8 cellular contexts compared by ENCODE assay signal in the genomic region with DNA sequence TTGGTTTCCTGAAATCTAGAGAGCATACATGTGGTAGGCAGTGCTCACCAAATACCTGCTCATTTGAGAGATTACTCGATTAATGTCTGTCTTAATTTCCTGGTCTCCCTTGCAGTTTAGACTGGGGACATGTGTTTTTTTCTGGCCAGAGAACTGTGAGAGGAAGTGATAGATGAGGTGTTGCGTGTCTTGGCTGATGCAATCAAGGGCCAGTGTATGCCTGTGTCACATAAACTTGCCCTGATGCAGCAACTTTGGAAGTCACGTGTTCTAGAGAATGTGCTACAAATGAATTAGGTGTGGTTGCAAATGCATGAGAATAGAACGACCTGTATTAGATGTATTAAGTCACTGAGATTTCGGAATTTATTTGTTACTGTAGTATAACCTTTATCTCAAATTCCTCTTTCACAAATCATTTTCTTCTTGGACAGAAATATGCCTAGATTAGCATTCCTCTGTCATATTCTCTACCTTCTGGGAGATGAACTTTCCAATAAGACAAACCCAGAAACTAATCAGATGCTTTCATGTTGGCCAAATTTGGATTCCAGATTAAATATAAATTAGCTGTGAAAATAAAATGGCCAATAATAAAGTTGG. TPM values are rescaled to one million over a fixed set of nuclear protein-coding genes. Genes with fewer than 3 reads are reported as not detected.
DNase-seq lines count a peak whose midpoint lies in the region; ATAC-seq and TF ChIP-seq lines count a peak whose summit lies in the region.

No MANE protein-coding gene starts in this region.

- no peaks in the 10 kb centered on the region for H3K27me3 ChIP-seq in fibroblast of lung (ENCODE audit: control insufficient read depth, insufficient read depth, low read length)

- H3K79me2 ChIP-seq in fibroblast of lung (ENCODE audit: control insufficient read depth, insufficient read depth, low read length) = no peaks in the 10 kb centered on the region

- H3K9me3 ChIP-seq in fibroblast of lung (ENCODE audit: control insufficient read depth, insufficient read depth, low read depth, low read length) = no peaks in the 10 kb centered on the region

- peak overlapping the region; percentile 1 for H3K27ac ChIP-seq in fibroblast of lung (ENCODE audit: insufficient read depth, low read length)

- no peak for TF ChIP-seq CTCF in fibroblast of lung (conservative IDR thresholded peaks at IDR 0.05 in 1 of 2, IDR thresholded peaks at IDR 0.05 in 1 of 2; ENCODE audit: low read depth in 1 of 2, low read length in 2 of 2)

- ATAC-seq in HG03342 (IDR thresholded peaks at IDR 0.05; ENCODE audit: unreplicated experiment) = no peak

- DNase-seq in GM04504 (ENCODE audit: low read depth) (peak; percentile 76), HCEC 1CT (peak; percentile 90), RPMI8226 (peak; percentile 23), fibroblast of lung (ENCODE audit: low read depth in 2 of 2) (peak; percentile 81 to 97), skeletal muscle cell (ENCODE audit: low read depth) (peak; percentile 89), NCI-H774 (lab: John Stamatoyannopoulos, UW) (no peak), NCI-H1694 treated with DMSO at 0.1 percent for 48 hours (lab: John Stamatoyannopoulos, UW) (no peak)

- H2AFZ ChIP-seq in fibroblast of lung (ENCODE audit: low read length) = no peak overlapping the region

- H3K36me3 ChIP-seq in fibroblast of lung (ENCODE audit: control insufficient read depth, insufficient read depth, low read length) = no peaks in the 10 kb centered on the region

- H3K4me3 ChIP-seq in fibroblast of lung (replicated peaks in 1 of 4; ENCODE audit: control extremely low read depth in 1 of 4, insufficient read depth in 1 of 4, low read depth in 3 of 4, low read length in 4 of 4) (no peak overlapping the region), skeletal muscle cell (ENCODE audit: low read depth, low read length) (no peak overlapping the region)

- peaks cover 4% of the 10 kb centered on the region for H3K4me1 ChIP-seq in fibroblast of lung (ENCODE audit: control insufficient read depth, extremely low read depth, insufficient read depth, low read length)

- H3K9ac ChIP-seq in fibroblast of lung (ENCODE audit: insufficient read depth, low read length) = no peak overlapping the region

- H3K4me2 ChIP-seq in fibroblast of lung (ENCODE audit: extremely low read depth, insufficient read depth, low read length) = no peak overlapping the region

- no peaks in the 10 kb centered on the region for H4K20me1 ChIP-seq in fibroblast of lung (ENCODE audit: control insufficient read depth, extremely low read depth, insufficient read depth, low read length)

RNA-seq across cellular contexts. Expression of a gene that starts 9.9 kb away (rescaled TPM):
- total RNA-seq in fibroblast of lung = 0.17 and 0.26 TPM in 2 replicates
- polyA plus RNA-seq in fibroblast of lung = 0.07 and 0.09 TPM in 2 replicates
- 0.09 TPM in 1 of 2 replicates, not detected in the other for polyA plus RNA-seq in fibroblast of lung (2012)
- polyA minus RNA-seq in fibroblast of lung (ENCODE audit: low replicate concordance) = not detected in 2 replicates

RNA-seq across cellular contexts. Expression of a gene that starts 29.8 kb away (rescaled TPM):
- total RNA-seq in fibroblast of lung = 0.26 and 3.0 TPM in 2 replicates
- polyA plus RNA-seq in fibroblast of lung = 4.4 and 14.5 TPM in 2 replicates
- 2.9 and 11.9 TPM in 2 replicates for polyA plus RNA-seq in fibroblast of lung (2012)
- 2.7 TPM in 1 of 2 replicates, not detected in the other for polyA minus RNA-seq in fibroblast of lung (ENCODE audit: low replicate concordance)

RNA-seq across cellular contexts. Expression of a gene that starts 42.3 kb away (rescaled TPM):
- 0.26 TPM in 1 of 2 replicates, not detected in the other for total RNA-seq in fibroblast of lung
- 0.23 and 0.30 TPM in 2 replicates for polyA plus RNA-seq in fibroblast of lung
- 0.18 TPM in 1 of 2 replicates, not detected in the other for polyA plus RNA-seq in fibroblast of lung (2012)
- polyA minus RNA-seq in fibroblast of lung (ENCODE audit: low replicate concordance) = not detected in 2 replicates

Comparison
In these comparisons a context has a peak if more than half of its experiments do, and no peak if none do; other contexts are left out.
1. DNase-seq: peak in GM04504 (single experiment), HCEC 1CT (single experiment), RPMI8226 (single experiment), fibroblast of lung (2 of 2) and skeletal muscle cell (single experiment); none in NCI-H774 (single experiment) and NCI-H1694 treated with DMSO at 0.1 percent for 48 hours (single experiment).